In the genomic region with DNA sequence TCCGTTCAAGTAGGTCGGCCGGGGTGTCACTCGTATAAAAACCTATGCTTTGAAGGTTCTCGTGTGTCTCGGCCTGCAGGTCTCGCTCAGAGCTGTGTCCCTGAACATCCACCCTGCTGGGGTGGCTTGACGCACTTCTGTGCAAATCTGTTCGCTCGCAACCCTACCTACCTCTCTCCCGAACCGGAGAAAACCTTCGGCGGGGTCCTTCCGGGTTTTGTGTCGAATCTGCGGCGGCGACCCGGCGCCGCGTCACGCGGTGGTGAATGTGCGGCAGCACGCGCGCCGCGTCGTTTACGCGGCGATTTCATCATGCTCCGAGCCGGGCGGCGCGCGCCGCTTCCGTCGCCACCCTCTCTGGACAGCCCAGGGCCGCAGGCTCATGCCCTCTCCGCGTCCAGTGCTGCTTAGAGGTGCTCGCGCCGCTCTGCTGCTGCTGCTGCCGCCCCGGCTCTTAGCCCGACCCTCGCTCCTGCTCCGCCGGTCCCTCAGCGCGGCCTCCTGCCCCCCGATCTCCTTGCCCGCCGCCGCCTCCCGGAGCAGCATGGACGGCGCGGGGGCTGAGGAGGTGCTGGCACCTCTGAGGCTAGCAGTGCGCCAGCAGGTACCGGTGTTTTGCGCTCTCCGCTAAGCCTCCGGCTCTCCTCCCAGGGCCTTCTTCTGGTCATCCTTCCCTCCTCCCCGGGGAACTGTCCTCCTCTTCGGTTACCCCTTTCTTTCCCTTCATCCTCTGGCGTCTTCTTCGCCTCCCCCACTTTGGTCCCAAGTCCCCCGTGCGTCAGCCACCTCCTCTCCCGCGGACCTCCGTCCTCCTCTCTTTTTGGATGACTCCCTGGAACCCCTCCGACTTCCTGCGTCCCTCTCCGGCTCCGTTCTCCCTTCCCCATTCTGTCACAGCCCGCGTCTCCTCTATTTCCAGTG, we compare ENCODE assay signal across 8 cellular contexts. TPM values are rescaled to one million over a fixed set of nuclear protein-coding genes. Genes with fewer than 3 reads are reported as not detected.
DNase-seq lines count a peak whose midpoint lies in the region; ATAC-seq and TF ChIP-seq lines count a peak whose summit lies in the region.

A gene with protein sequence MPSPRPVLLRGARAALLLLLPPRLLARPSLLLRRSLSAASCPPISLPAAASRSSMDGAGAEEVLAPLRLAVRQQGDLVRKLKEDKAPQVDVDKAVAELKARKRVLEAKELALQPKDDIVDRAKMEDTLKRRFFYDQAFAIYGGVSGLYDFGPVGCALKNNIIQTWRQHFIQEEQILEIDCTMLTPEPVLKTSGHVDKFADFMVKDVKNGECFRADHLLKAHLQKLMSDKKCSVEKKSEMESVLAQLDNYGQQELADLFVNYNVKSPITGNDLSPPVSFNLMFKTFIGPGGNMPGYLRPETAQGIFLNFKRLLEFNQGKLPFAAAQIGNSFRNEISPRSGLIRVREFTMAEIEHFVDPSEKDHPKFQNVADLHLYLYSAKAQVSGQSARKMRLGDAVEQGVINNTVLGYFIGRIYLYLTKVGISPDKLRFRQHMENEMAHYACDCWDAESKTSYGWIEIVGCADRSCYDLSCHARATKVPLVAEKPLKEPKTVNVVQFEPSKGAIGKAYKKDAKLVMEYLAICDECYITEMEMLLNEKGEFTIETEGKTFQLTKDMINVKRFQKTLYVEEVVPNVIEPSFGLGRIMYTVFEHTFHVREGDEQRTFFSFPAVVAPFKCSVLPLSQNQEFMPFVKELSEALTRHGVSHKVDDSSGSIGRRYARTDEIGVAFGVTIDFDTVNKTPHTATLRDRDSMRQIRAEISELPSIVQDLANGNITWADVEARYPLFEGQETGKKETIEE (plus strand): TSS at position 339 of the 921 bp plus-strand sequence. CDS start 44 bp downstream, at position 383.

- no peaks in the 10 kb centered on the region for H3K9me2 ChIP-seq in SU-DHL-6 (replicated peaks; ENCODE audit: insufficient read depth, low read length)

- no peaks in the 10 kb centered on the region for H3K9me3 ChIP-seq in SU-DHL-6 (ENCODE audit: insufficient read depth, low read length)
- no peaks in the 10 kb centered on the region for H3K9me3 ChIP-seq in ovary
- no peaks in the 10 kb centered on the region for H3K9me3 ChIP-seq in thymus (ENCODE audit: control insufficient read depth)

- peak within 1 kb of the TSS; percentile 100 for H3K27ac Mint-ChIP-seq in activated naive CD8-positive, alpha-beta T cell treated with anti-CD3 and anti-CD28 coated beads, Interleukin-2, amount 10 ng/mL, durations not matched to agents 7 days and 5 days

- H3K4me3 ChIP-seq in GM12865 (ENCODE audit: low read depth, low read length), result peak within 1 kb of the TSS; percentile 80
- peak within 1 kb of the TSS; percentile 90 for H3K4me3 ChIP-seq in SU-DHL-6 (ENCODE audit: insufficient read depth, low read length, poor library complexity, severe bottlenecking)
- peak within 1 kb of the TSS; percentile 98 for H3K4me3 ChIP-seq in ovary
- peak within 1 kb of the TSS; percentile 74 for H3K4me3 ChIP-seq in thymus (ENCODE audit: low read length)

- TF ChIP-seq CTCF in GM12865 (IDR thresholded peaks at IDR 0.05; ENCODE audit: insufficient read depth, low read depth, low read length, missing control alignments), result no peak
- no peak for TF ChIP-seq CTCF in SU-DHL-6 (IDR thresholded peaks at IDR 0.05; ENCODE audit: insufficient read depth, low read length, poor library complexity, severe bottlenecking)
- no peak for TF ChIP-seq CTCF in ovary (IDR thresholded peaks at IDR 0.05)

- POLR2A ChIA-PET in activated naive CD8-positive, alpha-beta T cell treated with anti-CD3 and anti-CD28 coated beads, Interleukin-2, amount 10 ng/mL, durations not matched to agents 7 days and 5 days (lab: Charles Lee), result interaction anchor here (0.9 to 1.5 kb wide), 6 partner anchors 14 to 1901 kb away, joined by 3 to 8 read pairs (median 3); partner anchors contain the start of gene AVL9

- peak; percentile 85 for TF ChIP-seq POLR2A in ovary (IDR thresholded peaks at IDR 0.05)

- no peaks in the 10 kb centered on the region for H3K27me3 Mint-ChIP-seq in activated naive CD8-positive, alpha-beta T cell treated with anti-CD3 and anti-CD28 coated beads, Interleukin-2, amount 10 ng/mL, durations not matched to agents 7 days and 5 days

- peaks cover 18% of the 10 kb centered on the region for H3K36me3 Mint-ChIP-seq in activated naive CD8-positive, alpha-beta T cell treated with anti-CD3 and anti-CD28 coated beads, Interleukin-2, amount 10 ng/mL, durations not matched to agents 7 days and 5 days

- peaks cover 3% of the 10 kb centered on the region for H3K4me1 ChIP-seq in ovary (ENCODE audit: insufficient read depth)
- H3K4me1 ChIP-seq in thymus (ENCODE audit: control insufficient read depth, insufficient read depth, low read length), result peaks cover 14% of the 10 kb centered on the region

- peak within 1 kb of the TSS; percentile 100 for H3K4me3 Mint-ChIP-seq in activated naive CD8-positive, alpha-beta T cell treated with anti-CD3 and anti-CD28 coated beads, Interleukin-2, amount 10 ng/mL, durations not matched to agents 7 days and 5 days

- intact Hi-C loops in head of caudate nucleus (cut with DNase I) (no loop called here), ovary (cut with DNase I) (no loop called here)

- ATAC-seq in HG02678 (IDR thresholded peaks at IDR 0.05; ENCODE audit: unreplicated experiment), result peak; percentile 92
- ATAC-seq in activated naive CD8-positive, alpha-beta T cell treated with anti-CD3 and anti-CD28 coated beads, Interleukin-2, amount 10 ng/mL, durations not matched to agents 7 days and 5 days (ENCODE audit: low read depth), result peak; percentile 90

- WGBS in ovary, 3 donors, result 0 to 1% (median 0%) methylated on average over 85 to 86 of the region's 86 CpGs
- WGBS in thymus, result under 1% methylated on average over 86 of the region's 86 CpGs

- H3K36me3 ChIP-seq in SU-DHL-6 (ENCODE audit: low read length) (peaks cover 31% of the 10 kb centered on the region), ovary (no peaks in the 10 kb centered on the region), thymus (ENCODE audit: control insufficient read depth, insufficient read depth) (no peaks in the 10 kb centered on the region)

- H4K20me1 ChIP-seq in SU-DHL-6 (ENCODE audit: low read depth, low read length), result peaks cover 28% of the 10 kb centered on the region

- peak within 1 kb of the TSS; percentile 91 for H3K4me2 ChIP-seq in SU-DHL-6 (ENCODE audit: low read depth, low read length, poor library complexity, severe bottlenecking)

- peaks cover 17% of the 10 kb centered on the region for H3F3A ChIP-seq in SU-DHL-6 (ENCODE audit: insufficient read depth)

- no peaks in the 10 kb centered on the region for H3K9me3 Mint-ChIP-seq in activated naive CD8-positive, alpha-beta T cell treated with anti-CD3 and anti-CD28 coated beads, Interleukin-2, amount 10 ng/mL, durations not matched to agents 7 days and 5 days

- TF ChIP-seq EP300 in ovary (IDR thresholded peaks at IDR 0.05), result peak; percentile 61

- H2AFZ ChIP-seq in SU-DHL-6 (ENCODE audit: low read depth, low read length, severe bottlenecking), result peak within 1 kb of the TSS; percentile 84

- H3K27me3 ChIP-seq in SU-DHL-6 (ENCODE audit: low read length), result no peaks in the 10 kb centered on the region
- H3K27me3 ChIP-seq in ovary, result no peaks in the 10 kb centered on the region
- H3K27me3 ChIP-seq in thymus (ENCODE audit: control insufficient read depth, insufficient read depth), result no peaks in the 10 kb centered on the region

- DNase-seq in GM12865 (ENCODE audit: low read depth) (peak; percentile 97), NCI-H1105 treated with DMSO at 0.1 percent for 48 hours (lab: John Stamatoyannopoulos, UW) (peak; percentile 81), head of caudate nucleus (peak; percentile 69 to 94 (median 87)), ovary (peak; percentile 82 to 93 (median 87))
- DNase-seq in activated naive CD8-positive, alpha-beta T cell treated with anti-CD3 and anti-CD28 coated beads, Interleukin-2, amount 10 ng/mL, durations not matched to agents 7 days and 5 days, result peak; percentile 92

- peaks cover 57% of the 10 kb centered on the region for H3K79me2 ChIP-seq in SU-DHL-6 (ENCODE audit: insufficient read depth, low read length)

- peaks cover 31% of the 10 kb centered on the region for H3K4me1 Mint-ChIP-seq in activated naive CD8-positive, alpha-beta T cell treated with anti-CD3 and anti-CD28 coated beads, Interleukin-2, amount 10 ng/mL, durations not matched to agents 7 days and 5 days

- peak within 1 kb of the TSS; percentile 90 for H3K9ac ChIP-seq in SU-DHL-6 (ENCODE audit: low read length)

- H3K27ac ChIP-seq in SU-DHL-6 (ENCODE audit: low read depth, low read length), result peak within 1 kb of the TSS; percentile 89
- peak within 1 kb of the TSS; percentile 76 to 83 for H3K27ac ChIP-seq in ovary
- peak within 1 kb of the TSS; percentile 98 for H3K27ac ChIP-seq in thymus (ENCODE audit: low read depth)

RNA-seq across cellular contexts. Expression of the gene that starts here (rescaled TPM):
- total RNA-seq in activated naive CD8-positive, alpha-beta T cell treated with anti-CD3 and anti-CD28 coated beads, Interleukin-2, amount 10 ng/mL, durations not matched to agents 7 days and 5 days, result 100 to 1,000 TPM; 150 to 154 TPM
- 100 to 1,000 TPM in 1 of 7 donors, 10 to 100 TPM in 6; 41.0 to 253 (median 55.3) TPM for total RNA-seq in ovary
- polyA plus RNA-seq in ovary (10 to 100 TPM; 35.0 to 86.8 TPM), thymus (56.9 TPM)

Comparison
In these comparisons a context has a peak if more than half of its experiments do, and no peak if none do; other contexts are left out.
1. Peak in every context shown above with its lines: DNase-seq, ATAC-seq, H3K4me3 ChIP-seq and H3K27ac ChIP-seq.